ENCODE assay signal across 8 cellular contexts in genomic region chr12:117574655-117575054, GRCh38.
"Had no signal": no experiment of that assay in that cellular context is flagged by ENCODE, and none has a peak within 500 bp of the region (broad histone marks: within the 10 kb centered on the region; RNA-seq: fewer than 3 reads in every experiment).

No MANE protein-coding gene starts in this region.

- DNase-seq: IMR-90, Karpas-422, KBM-7, KG1 had no signal

- H3K4me3 ChIP-seq: K562 had no signal

- H3K9ac ChIP-seq: KMS-11 had no signal

- H3K4me2 ChIP-seq: KMS-11 had no signal

- ATAC-seq: HepG2, K562 had no signal

- H3K27ac ChIP-seq: HL-60, KMS-11 had no signal
